18 cellular contexts compared by ENCODE assay signal in the genomic region with DNA sequence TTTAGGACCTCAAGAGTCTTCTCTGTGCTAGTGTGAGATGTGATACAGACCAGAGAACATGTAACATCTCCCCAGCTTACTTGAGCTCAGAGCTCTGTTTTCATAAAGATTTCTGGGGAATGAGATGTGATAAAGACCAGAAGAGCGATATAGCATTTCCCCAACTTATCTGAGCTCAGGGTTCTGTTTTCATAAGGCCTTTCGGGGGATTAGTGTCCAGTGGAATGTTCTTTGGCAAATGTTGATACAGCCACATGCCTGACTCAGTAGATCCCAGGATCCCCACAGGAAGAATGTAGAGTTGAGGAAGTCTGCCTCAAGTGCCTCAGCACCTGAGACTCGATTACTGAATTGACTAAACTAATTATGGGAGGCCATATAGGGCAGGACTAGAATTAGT. TPM values are rescaled to one million over a fixed set of nuclear protein-coding genes. Genes with fewer than 3 reads are reported as not detected.
A peak's percentile ranks its signal among the peaks of the same experiment; 100 is the strongest.
DNase-seq lines count a peak whose midpoint lies in the region; ATAC-seq, FAIRE-seq and TF ChIP-seq lines count a peak whose summit lies in the region.
"Had no signal": no experiment of that assay in that cellular context is flagged by ENCODE, and none has a peak within 500 bp of the region (broad histone marks: within the 10 kb centered on the region; RNA-seq: fewer than 3 reads in every experiment).

No MANE protein-coding gene starts in this region.

- ATAC-seq in left lung: no peak
- ATAC-seq in GM19328 (IDR thresholded peaks at IDR 0.05; ENCODE audit: unreplicated experiment): no peak
- no peak for ATAC-seq in HG03354 (IDR thresholded peaks at IDR 0.05; ENCODE audit: poor library complexity, severe bottlenecking, unreplicated experiment)
- ATAC-seq: naive thymus-derived CD8-positive, alpha-beta T cell had no signal

- H3K4me3 ChIP-seq in BLaER1 treated with 17β-estradiol and CSF1 and Interleukin-3, amounts not matched to agents 10 nM and 100 nM: no peak overlapping the region
- peak overlapping the region; percentile 46; the same call in 1 of the 2 replicates for H3K4me3 ChIP-seq in Karpas-422 (ENCODE audit: low read length)
- no peak overlapping the region for H3K4me3 ChIP-seq in astrocyte (ENCODE audit: insufficient read depth, low read depth, low read length)
- no peak overlapping the region for H3K4me3 ChIP-seq in mesendoderm (ENCODE audit: low read length)
- no peak overlapping the region for H3K4me3 ChIP-seq in left lung
- H3K4me3 ChIP-seq: left ventricle myocardium inferior had no signal

- H2BK120ac ChIP-seq in mesendoderm (ENCODE audit: low read depth, low read length): no peak overlapping the region

- no peaks in the 10 kb centered on the region for H3K27me3 ChIP-seq in BLaER1 treated with 17β-estradiol and CSF1 and Interleukin-3, amounts not matched to agents 10 nM and 100 nM
- H3K27me3 ChIP-seq in Karpas-422 (ENCODE audit: low read length) (no peaks in the 10 kb centered on the region), astrocyte (ENCODE audit: insufficient read depth, low read length) (no peaks in the 10 kb centered on the region), mesendoderm (ENCODE audit: insufficient read depth, low read length, poor library complexity) (no peaks in the 10 kb centered on the region), left lung (no peaks in the 10 kb centered on the region)

- H3K4ac ChIP-seq in mesendoderm (ENCODE audit: low read depth, low read length): no peak overlapping the region

- H3K79me2 ChIP-seq in Karpas-422 (ENCODE audit: low read length) (no peaks in the 10 kb centered on the region), astrocyte (ENCODE audit: insufficient read depth, low read length) (no peaks in the 10 kb centered on the region), mesendoderm (ENCODE audit: control insufficient read depth, insufficient read depth, low read length) (no peaks in the 10 kb centered on the region)

- H3K4me3 Mint-ChIP-seq in astrocyte (ENCODE audit: unreplicated experiment): no peak overlapping the region
- H3K4me3 Mint-ChIP-seq: naive thymus-derived CD8-positive, alpha-beta T cell had no signal

- peaks cover 10 to 29% (median 21%) of the 10 kb centered on the region in 11 experiments; a peak in 21 of 22 replicates for H3K9me3 ChIP-seq in BLaER1 treated with 17β-estradiol and CSF1 and Interleukin-3, amounts not matched to agents 10 nM and 100 nM (replicated peaks in 1 of 11)
- H3K9me3 ChIP-seq in Karpas-422 (ENCODE audit: low read length): no peaks in the 10 kb centered on the region
- H3K9me3 ChIP-seq in astrocyte (ENCODE audit: insufficient read depth, low read depth, low read length): peaks cover 4% of the 10 kb centered on the region
- H3K9me3 ChIP-seq in left lung: no peaks in the 10 kb centered on the region

- WGBS in mesendoderm (ENCODE audit: extremely low coverage, insufficient coverage, low lambda C conversion rate): no CpG with 5 or more reads among the region's 3 CpGs

- no peak overlapping the region for H3K56ac ChIP-seq in mesendoderm (ENCODE audit: low read length)

- peak overlapping the region; percentile 58 for H2AK5ac ChIP-seq in mesendoderm (ENCODE audit: low read length)

- no peak overlapping the region for H2AFZ ChIP-seq in Karpas-422 (ENCODE audit: low read length)
- H2AFZ ChIP-seq in astrocyte (ENCODE audit: low read depth, low read length): peak overlapping the region; percentile 1

- H4K20me1 ChIP-seq in BLaER1 treated with 17β-estradiol and CSF1 and Interleukin-3, amounts not matched to agents 10 nM and 100 nM: no peaks in the 10 kb centered on the region
- H4K20me1 ChIP-seq in Karpas-422 (ENCODE audit: insufficient read depth, low read depth, low read length): no peaks in the 10 kb centered on the region
- no peaks in the 10 kb centered on the region for H4K20me1 ChIP-seq in astrocyte (ENCODE audit: insufficient read depth, low read length)

- H3K27ac Mint-ChIP-seq in astrocyte (ENCODE audit: unreplicated experiment): peak overlapping the region; percentile 50
- H3K27ac Mint-ChIP-seq: naive thymus-derived CD8-positive, alpha-beta T cell had no signal

- no peaks in the 10 kb centered on the region for H3K36me3 Mint-ChIP-seq in astrocyte (ENCODE audit: low read depth, unreplicated experiment)
- H3K36me3 Mint-ChIP-seq: naive thymus-derived CD8-positive, alpha-beta T cell had no signal

- DNase-seq in Karpas-422: no peak
- peak; percentile 60 for DNase-seq in astrocyte (ENCODE audit: low read depth)
- DNase-seq in mesendoderm: no peak
- DNase-seq in left lung: no peak
- DNase-seq in A172 (ENCODE audit: low spot score): no peak
- DNase-seq: activated naive CD4-positive, alpha-beta T cell; AML-193; Kasumi-1; left ventricle myocardium inferior; naive thymus-derived CD8-positive, alpha-beta T cell; NCI-H1436; NCI-H2227 treated with DMSO at 0.1 percent for 48 hours; stimulated activated CD4-positive, alpha-beta T cell treated with anti-CD3 and anti-CD28 coated beads, Interleukin-2, amount 100 ng/mL, for 24 hours had no signal

- peaks cover 65 to 87% (median 78%) of the 10 kb centered on the region in 10 experiments for H3K4me1 ChIP-seq in BLaER1 treated with 17β-estradiol and CSF1 and Interleukin-3, amounts not matched to agents 10 nM and 100 nM
- H3K4me1 ChIP-seq in Karpas-422 (ENCODE audit: low read length) (peaks cover 83% of the 10 kb centered on the region), astrocyte (ENCODE audit: insufficient read depth, low read length) (peaks cover 41% of the 10 kb centered on the region), mesendoderm (ENCODE audit: control insufficient read depth, low read depth, low read length) (peaks cover 6% of the 10 kb centered on the region), left lung (peaks cover 27 to 50% of the 10 kb centered on the region in 2 donors)

- H4K5ac ChIP-seq in mesendoderm (ENCODE audit: low read length): no peak overlapping the region

- H3K9me2 ChIP-seq in Karpas-422 (replicated peaks; ENCODE audit: insufficient read depth, low read length): no peaks in the 10 kb centered on the region

- no peak overlapping the region for H3K18ac ChIP-seq in mesendoderm (ENCODE audit: low read length)

- peak overlapping the region in 3 of 11 experiments; percentile 3 to 63 (median 22); a peak in 3 of 22 replicates for H3K27ac ChIP-seq in BLaER1 treated with 17β-estradiol and CSF1 and Interleukin-3, amounts not matched to agents 10 nM and 100 nM
- H3K27ac ChIP-seq in Karpas-422 (ENCODE audit: low read length) (peak overlapping the region; percentile 98), astrocyte (ENCODE audit: low read depth, low read length) (no peak overlapping the region), mesendoderm (ENCODE audit: low read depth, low read length) (no peak overlapping the region), left lung (no peak overlapping the region)
- H3K27ac ChIP-seq: left ventricle myocardium inferior had no signal

- no peaks in the 10 kb centered on the region for H3K79me1 ChIP-seq in mesendoderm (ENCODE audit: low read length)

- FAIRE-seq in astrocyte (lab: Jason Lieb, UNC): no peak
- FAIRE-seq: D721Med, GM19239 had no signal

- peaks cover 0 to 9% (median 0%) of the 10 kb centered on the region in 11 experiments; a peak in 5 of 22 replicates for H3K36me3 ChIP-seq in BLaER1 treated with 17β-estradiol and CSF1 and Interleukin-3, amounts not matched to agents 10 nM and 100 nM
- no peaks in the 10 kb centered on the region for H3K36me3 ChIP-seq in Karpas-422 (ENCODE audit: insufficient read depth, low read length)
- H3K36me3 ChIP-seq in astrocyte (ENCODE audit: insufficient read depth, low read length): no peaks in the 10 kb centered on the region
- no peaks in the 10 kb centered on the region for H3K36me3 ChIP-seq in mesendoderm (ENCODE audit: control insufficient read depth, insufficient read depth, low read length)
- H3K36me3 ChIP-seq in left lung: no peaks in the 10 kb centered on the region
- H3K36me3 ChIP-seq: left ventricle myocardium inferior had no signal

- H3K27me3 Mint-ChIP-seq in astrocyte (ENCODE audit: low read depth, unreplicated experiment): peaks cover 7% of the 10 kb centered on the region
- H3K27me3 Mint-ChIP-seq: naive thymus-derived CD8-positive, alpha-beta T cell had no signal

- H2BK15ac ChIP-seq in mesendoderm (replicated peaks; ENCODE audit: low read depth): no peak overlapping the region

- peaks cover 22% of the 10 kb centered on the region for H3K4me1 Mint-ChIP-seq in astrocyte (ENCODE audit: low read depth, unreplicated experiment)

- peak overlapping the region in 9 of 11 experiments; percentile 64 to 95 (median 81); a peak in 16 of 22 replicates for H3K4me2 ChIP-seq in BLaER1 treated with 17β-estradiol and CSF1 and Interleukin-3, amounts not matched to agents 10 nM and 100 nM
- H3K4me2 ChIP-seq in Karpas-422 (ENCODE audit: low read depth, low read length, poor library complexity, severe bottlenecking) (peak overlapping the region; percentile 73), astrocyte (ENCODE audit: low read length) (peak overlapping the region; percentile 59), mesendoderm (ENCODE audit: low read length) (no peak overlapping the region)

- TF ChIP-seq CTCF in astrocyte (IDR thresholded peaks at IDR 0.05; ENCODE audit: insufficient read depth, low read depth, low read length): no peak
- no peak for TF ChIP-seq CTCF in left lung (IDR thresholded peaks at IDR 0.05)

- no peak overlapping the region for H2BK5ac ChIP-seq in mesendoderm (ENCODE audit: low read length)

- intact Hi-C loops in left lung (cut with DNase I): no loop called here

- no peak overlapping the region for H3K23ac ChIP-seq in mesendoderm (ENCODE audit: low read length)

- no peak overlapping the region for H4K8ac ChIP-seq in mesendoderm (ENCODE audit: low read depth, low read length)

- no peaks in the 10 kb centered on the region for H3K9me3 Mint-ChIP-seq in astrocyte (ENCODE audit: unreplicated experiment)
- H3K9me3 Mint-ChIP-seq: naive thymus-derived CD8-positive, alpha-beta T cell had no signal

- H3K9ac ChIP-seq in BLaER1 treated with 17β-estradiol and CSF1 and Interleukin-3, amounts not matched to agents 10 nM and 100 nM: no peak overlapping the region
- H3K9ac ChIP-seq in Karpas-422 (ENCODE audit: low read length) (peak overlapping the region; percentile 80), astrocyte (ENCODE audit: low read length) (peak overlapping the region; percentile 19), mesendoderm (ENCODE audit: low read length) (no peak overlapping the region)

RNA-seq across cellular contexts. Expression of gene TOP1, which starts 18.7 kb away (rescaled TPM):
- 89.5 and 101 TPM in 2 replicates for total RNA-seq in Karpas-422 (2014; rRNA removed; shearing (Covaris generic); ENCODE audit: low replicate concordance)
- total RNA-seq in astrocyte: 55.9 and 63.5 TPM in 2 replicates
- 172 TPM for polyA plus RNA-seq in mesendoderm (2013, experiment 1 of 2)
- polyA plus RNA-seq in mesendoderm (2013, experiment 2 of 2): 171 TPM
- total RNA-seq in left lung: 10 to 100 TPM; 68.0 to 69.5 TPM
- total RNA-seq in A172 (2014; rRNA removed; shearing (Covaris generic)): 16.7 and 17.9 TPM in 2 replicates

Comparison
In these comparisons a context has a peak if more than half of its experiments do, and no peak if none do; other contexts are left out.
1. H3K9ac ChIP-seq: peak in Karpas-422 (single experiment) and astrocyte (single experiment); none in BLaER1 treated with 17β-estradiol and CSF1 and Interleukin-3, amounts not matched to agents 10 nM and 100 nM (0 of 11) and mesendoderm (single experiment).